1 cellular context compared by ENCODE assay signal in genomic region chr7:141551080-141551772, GRCh38.
TF ChIP-seq lines count a peak whose summit lies in the region.

Gene AGK, plus strand, starts transcription at chr7:141551410. Its CDS starts 4,057 bp downstream, at chr7:141555467.

TF ChIP-seq in HepG2, 621 proteins besides CTCF, POLR2A, EP300 and RAD21 (continued from another document and continues in another):
- TF ChIP-seq ARID5B (CRISPR knock-in tag; IDR thresholded peaks at IDR 0.05) = peak; percentile 66
- TF ChIP-seq ZNF691 (CRISPR knock-in tag; IDR thresholded peaks at IDR 0.05; ENCODE audit: borderline replicate concordance, low read depth) = peak; percentile 70; the same call in 1 of the 2 replicates
- TF ChIP-seq ZSCAN31 (CRISPR knock-in tag; IDR thresholded peaks at IDR 0.05; ENCODE audit: low read depth) = peak; percentile 81
- TF ChIP-seq ZBTB43 (CRISPR knock-in tag; conservative IDR thresholded peaks at IDR 0.05) = peak; percentile 43; the same call in 1 of the 2 replicates
- TF ChIP-seq ATF4 (CRISPR knock-in tag; IDR thresholded peaks at IDR 0.05) = peak in 1 of 2 experiments; percentile 67; a peak in 2 of 4 replicates
- TF ChIP-seq HNF1A (IDR thresholded peaks at IDR 0.05; ENCODE audit: low read depth) = no peak
- peak; percentile 28; the same call in 1 of the 2 replicates for TF ChIP-seq HNF1A (CRISPR knock-in tag; IDR thresholded peaks at IDR 0.05; ENCODE audit: borderline replicate concordance)
- TF ChIP-seq ESRRA (CRISPR knock-in tag; IDR thresholded peaks at IDR 0.05; ENCODE audit: low read depth) = peak; percentile 37; the same call in 1 of the 2 replicates
- no peak for TF ChIP-seq ZNF572 (CRISPR knock-in tag; IDR thresholded peaks at IDR 0.05)
- peak; percentile 91 for TF ChIP-seq KLF6 (CRISPR knock-in tag; IDR thresholded peaks at IDR 0.05)
- no peak for TF ChIP-seq ZNF34 (CRISPR knock-in tag; IDR thresholded peaks at IDR 0.05; ENCODE audit: borderline replicate concordance)
- 0 out of 2 replicates have a peak, but pooled peaks have one; percentile 33 for TF ChIP-seq EED (CRISPR knock-in tag; IDR thresholded peaks at IDR 0.05)
- TF ChIP-seq THAP8 (CRISPR knock-in tag; IDR thresholded peaks at IDR 0.05; ENCODE audit: borderline replicate concordance) = peak; percentile 46; the same call in 1 of the 2 replicates
- TF ChIP-seq ETS1 (CRISPR knock-in tag; IDR thresholded peaks at IDR 0.05) = no peak
- peak; percentile 21; the same call in 1 of the 2 replicates for TF ChIP-seq ELF3 (CRISPR knock-in tag; IDR thresholded peaks at IDR 0.05)
- peak; percentile 65 for TF ChIP-seq RNF2 (conservative IDR thresholded peaks at IDR 0.05; ENCODE audit: low read depth)
- TF ChIP-seq HOMEZ (CRISPR knock-in tag; IDR thresholded peaks at IDR 0.05; ENCODE audit: low read depth) = peak; percentile 69; the same call in 1 of the 2 replicates
- TF ChIP-seq NR0B2 (CRISPR knock-in tag; IDR thresholded peaks at IDR 0.05) = 0 out of 2 replicates have a peak, but pooled peaks have one; percentile 52
- TF ChIP-seq ZBTB42 (CRISPR knock-in tag; IDR thresholded peaks at IDR 0.05) = peak; percentile 82; the same call in 1 of the 2 replicates
- 0 out of 2 replicates have a peak, but pooled peaks have one; percentile 54 for TF ChIP-seq CC2D1A (CRISPR knock-in tag; IDR thresholded peaks at IDR 0.05)
- TF ChIP-seq PPARG (CRISPR knock-in tag; conservative IDR thresholded peaks at IDR 0.05) = 0 out of 2 replicates have a peak, but pooled peaks have one; percentile 37
- TF ChIP-seq RBM22 (optimal IDR thresholded peaks at IDR 0.05; ENCODE audit: low read length) = peak; percentile 23
- TF ChIP-seq RNF219 (CRISPR knock-in tag; IDR thresholded peaks at IDR 0.05) = no peak
- no peak for TF ChIP-seq HOXA7 (CRISPR knock-in tag; IDR thresholded peaks at IDR 0.05)
- TF ChIP-seq CBFB (CRISPR knock-in tag; IDR thresholded peaks at IDR 0.05) = peak; percentile 81; the same call in 1 of the 2 replicates
- TF ChIP-seq ZNF878 (CRISPR knock-in tag; IDR thresholded peaks at IDR 0.05) = no peak; the same call in 1 of the 2 replicates
- peak; percentile 81; the same call in 1 of the 2 replicates for TF ChIP-seq ZNF160 (CRISPR knock-in tag; IDR thresholded peaks at IDR 0.05)
- peak; percentile 87 for TF ChIP-seq TAF15 (IDR thresholded peaks at IDR 0.05; ENCODE audit: low read depth, low read length, poor library complexity, severe bottlenecking)
- peak; percentile 87 for TF ChIP-seq GABPA (IDR thresholded peaks at IDR 0.05; ENCODE audit: low read depth, low read length)
- peak; percentile 89 for TF ChIP-seq GABPA (CRISPR knock-in tag; IDR thresholded peaks at IDR 0.05; ENCODE audit: low read depth)
- TF ChIP-seq HNF4G (IDR thresholded peaks at IDR 0.05; ENCODE audit: borderline replicate concordance, low read depth, low read length) = no peak
- TF ChIP-seq HNF4G (CRISPR knock-in tag; IDR thresholded peaks at IDR 0.05; ENCODE audit: borderline replicate concordance, low read depth) = peak; percentile 60; the same call in 1 of the 2 replicates
- TF ChIP-seq ZBTB49 (CRISPR knock-in tag; IDR thresholded peaks at IDR 0.05; ENCODE audit: borderline replicate concordance) = peak; percentile 90
- no peak for TF ChIP-seq ZNF367 (CRISPR knock-in tag; IDR thresholded peaks at IDR 0.05; ENCODE audit: borderline replicate concordance)
